22 cellular contexts compared by ENCODE assay signal in genomic region chr1:3480369-3480719, GRCh38. TPM values are rescaled to one million over a fixed set of nuclear protein-coding genes. Genes with fewer than 3 reads are reported as not detected.
DNase-seq lines count a peak whose midpoint lies in the region; ATAC-seq, FAIRE-seq and TF ChIP-seq lines count a peak whose summit lies in the region.
"Had no signal": no experiment of that assay in that cellular context is flagged by ENCODE, and none has a peak within 500 bp of the region (broad histone marks: within the 10 kb centered on the region; RNA-seq: fewer than 3 reads in every experiment).

No MANE protein-coding gene starts in this region.

- TF ChIP-seq RAD21 in HepG2 (CRISPR knock-in tag; IDR thresholded peaks at IDR 0.05), result no peak

- in situ Hi-C loops in HepG2 (cut with HindIII; ENCODE audit: extremely low pct_ligation_motif_present, low pct_unique_long_range_greater_than_20kb), result loop anchor here (5.0 kb wide), 2 partner anchors 38 to 142 kb away; no protein-coding TSS in a partner anchor

- H4K8ac ChIP-seq in neuronal stem cell (ENCODE audit: low read depth, low read length), result no peak overlapping the region

- WGBS in HepG2 (ENCODE audit: low lambda C conversion rate), result 15% methylated on average over 8 of the region's 21 CpGs
- WGBS in neuronal stem cell (ENCODE audit: extremely low coverage in 2 of 2, insufficient read length in 2 of 2, insufficient replicate concordance in 1 of 2), 2 donors, result no CpG with 5 or more reads among the region's 21 CpGs
- WGBS in gastroesophageal sphincter (ENCODE audit: low coverage in 1 of 2), 2 donors, result no CpG with 5 or more reads among the region's 21 CpGs

- no peak for TF ChIP-seq CTCF in RWPE1 (conservative IDR thresholded peaks at IDR 0.05; ENCODE audit: low read depth)
- TF ChIP-seq CTCF in HepG2 (CRISPR knock-in tag; IDR thresholded peaks at IDR 0.05), result peak; percentile 39
- TF ChIP-seq CTCF in gastroesophageal sphincter (IDR thresholded peaks at IDR 0.05), result no peak

- DNase-seq in RWPE1 (ENCODE audit: low spot score), result no peak
- peak; percentile 30 for DNase-seq in HepG2 (ENCODE audit: low spot score)
- no peak for DNase-seq in neuronal stem cell (ENCODE audit: low spot score)
- DNase-seq: Calu3, DMS79 treated with DMSO at 0.1 percent for 48 hours, NCI-H1048, NCI-H1417, NCI-H1694, NCI-H2081, NCI-H2227 treated with DMSO at 0.1 percent for 48 hours, NCI-H526 treated with DMSO at 0.1 percent for 48 hours, SHP77 treated with DMSO at 0.1 percent for 48 hours had no signal

- intact Hi-C loops in HepG2 (cut with micrococcal nuclease; ENCODE audit: unreplicated experiment), result no loop called here

- H2AK5ac ChIP-seq in neuronal stem cell (ENCODE audit: low read depth, low read length), result no peak overlapping the region

- peak overlapping the region; percentile 18 for H3K18ac ChIP-seq in neuronal stem cell (ENCODE audit: low read length)

- H3K4me2 ChIP-seq in BLaER1, result peak overlapping the region; percentile 71
- H3K4me2 ChIP-seq in HepG2 (ENCODE audit: low read depth, low read length), result no peak overlapping the region; the same call in 1 of the 2 replicates
- H3K4me2 ChIP-seq in neuronal stem cell (ENCODE audit: insufficient read depth, low read length, poor library complexity, severe bottlenecking), result no peak overlapping the region
- H3K4me2 ChIP-seq: KMS-11 had no signal

- H2BK12ac ChIP-seq in neuronal stem cell (ENCODE audit: low read length), result no peak overlapping the region

- peaks cover 25% of the 10 kb centered on the region for H3K27me3 ChIP-seq in BLaER1
- no peaks in the 10 kb centered on the region for H3K27me3 ChIP-seq in HepG2 (ENCODE audit: control insufficient read depth in 1 of 2, insufficient read depth in 2 of 2, low read length in 2 of 2)
- H3K27me3 ChIP-seq in neuronal stem cell (ENCODE audit: control insufficient read depth in 3 of 3, insufficient read depth in 3 of 3, low read depth in 1 of 3, low read length in 3 of 3), result no peaks in the 10 kb centered on the region
- peaks cover 59% of the 10 kb centered on the region for H3K27me3 ChIP-seq in gastroesophageal sphincter

- H3K4me3 ChIP-seq in BLaER1, result no peak overlapping the region
- no peak overlapping the region for H3K4me3 ChIP-seq in HepG2 (replicated peaks in 1 of 3; ENCODE audit: insufficient read depth in 1 of 3, low read depth in 2 of 3, low read length in 3 of 3)
- no peak overlapping the region for H3K4me3 ChIP-seq in neuronal stem cell (ENCODE audit: low read length in 2 of 2)
- no peak overlapping the region for H3K4me3 ChIP-seq in gastroesophageal sphincter

- no peak for TF ChIP-seq POLR2A in HepG2 (IDR thresholded peaks at IDR 0.05; ENCODE audit: insufficient read depth in 1 of 2, low read depth in 2 of 2, low read length in 2 of 2)
- no peak for TF ChIP-seq POLR2A in gastroesophageal sphincter (IDR thresholded peaks at IDR 0.05)

- H3K27ac ChIP-seq in BLaER1 (no peak overlapping the region), RWPE1 (peak overlapping the region; percentile 95), HepG2 (ENCODE audit: extremely low read length, insufficient read depth, low read length) (peak overlapping the region; percentile 58), neuronal stem cell (replicated peaks; ENCODE audit: low read length) (no peak overlapping the region), gastroesophageal sphincter (no peak overlapping the region)
- H3K27ac ChIP-seq: 22Rv1, KMS-11 had no signal

- ATAC-seq in HepG2, result peak; percentile 47
- no peak for ATAC-seq in HG02588 (IDR thresholded peaks at IDR 0.05; ENCODE audit: unreplicated experiment)
- ATAC-seq in gastroesophageal sphincter, result no peak
- ATAC-seq in HG02623 (IDR thresholded peaks at IDR 0.05; ENCODE audit: unreplicated experiment), result no peak
- ATAC-seq: HCT116 had no signal

- H3K9ac ChIP-seq in BLaER1 (no peak overlapping the region), HepG2 (ENCODE audit: insufficient read depth, low read depth, low read length) (0 out of 2 replicates have a peak overlapping the region, but pooled peaks have one; percentile 18), neuronal stem cell (ENCODE audit: low read depth, low read length, poor library complexity) (no peak overlapping the region)
- H3K9ac ChIP-seq: KMS-11 had no signal

- H3K23ac ChIP-seq in neuronal stem cell (ENCODE audit: low read depth, low read length, poor library complexity), result no peak overlapping the region

- no peak overlapping the region for H3K14ac ChIP-seq in neuronal stem cell (ENCODE audit: low read length)

- H3K4me1 ChIP-seq in BLaER1, result peaks cover 48% of the 10 kb centered on the region
- H3K4me1 ChIP-seq in HepG2 (ENCODE audit: insufficient read depth, low read length), result peaks cover 40% of the 10 kb centered on the region
- peaks cover 0 to 2% of the 10 kb centered on the region in 2 donors for H3K4me1 ChIP-seq in neuronal stem cell (ENCODE audit: control insufficient read depth in 2 of 2, insufficient read depth in 1 of 2, low read depth in 1 of 2, low read length in 2 of 2)
- no peaks in the 10 kb centered on the region for H3K4me1 ChIP-seq in gastroesophageal sphincter

- POLR2A ChIA-PET in RWPE1 (lab: Yijun Ruan, JAX; ENCODE audit: low non-redundant PET), result no interaction called here
- POLR2A ChIA-PET in HepG2 (lab: Yijun Ruan, JAX), result interaction anchor here (1.3 to 3.6 kb wide), 3 partner anchors 9 to 27 kb away, joined by 4 to 20 read pairs (median 19); no protein-coding TSS in a partner anchor

- peaks cover 1% of the 10 kb centered on the region for H3K79me1 ChIP-seq in neuronal stem cell (ENCODE audit: low read depth, low read length)

- no peaks in the 10 kb centered on the region for H3K36me3 ChIP-seq in BLaER1
- H3K36me3 ChIP-seq in HepG2 (replicated peaks in 1 of 2; ENCODE audit: control insufficient read depth in 1 of 2, insufficient read depth in 2 of 2, low read length in 2 of 2), result peaks cover 8 to 14% of the 10 kb centered on the region in 2 experiments; a peak in 3 of 5 replicates
- no peaks in the 10 kb centered on the region for H3K36me3 ChIP-seq in neuronal stem cell (replicated peaks in 1 of 2; ENCODE audit: control insufficient read depth in 2 of 2, insufficient read depth in 2 of 2, low read length in 2 of 2)
- no peaks in the 10 kb centered on the region for H3K36me3 ChIP-seq in gastroesophageal sphincter

- FAIRE-seq in HepG2 (lab: Jason Lieb, UNC), result no peak
- FAIRE-seq: GM12892, GM19239 had no signal

- H3K79me2 ChIP-seq in HepG2 (ENCODE audit: insufficient read depth, low read length), result no peaks in the 10 kb centered on the region

- no peak overlapping the region for H2BK120ac ChIP-seq in neuronal stem cell (ENCODE audit: low read depth, low read length)

- CTCF ChIA-PET in RWPE1 (lab: Yijun Ruan, JAX), result interaction anchor here (6.9 kb wide), 1 partner anchor 27 kb away, joined by 78 read pairs; no protein-coding TSS in a partner anchor
- CTCF ChIA-PET in HepG2 (lab: Yijun Ruan, JAX; ENCODE audit: low intra/inter-chr PET ratio, low total read pairs), result interaction anchor here (1.1 kb wide), 1 partner anchor 27 kb away, joined by 3 read pairs; no protein-coding TSS in a partner anchor

- H2BK5ac ChIP-seq in neuronal stem cell (ENCODE audit: low read length), result no peak overlapping the region

- no TSS peak for BruUV-seq in HepG2 (replicated peaks; lab: Mats Ljungman, UMichigan)

- TF ChIP-seq EP300 in HepG2 (IDR thresholded peaks at IDR 0.05; ENCODE audit: low read depth in 2 of 2, low read length in 2 of 2) (no peak), HepG2 (CRISPR knock-in tag; IDR thresholded peaks at IDR 0.05; ENCODE audit: borderline replicate concordance) (no peak), gastroesophageal sphincter (IDR thresholded peaks at IDR 0.05) (no peak)

- H3K9me3 ChIP-seq in BLaER1 (no peaks in the 10 kb centered on the region), HepG2 (ENCODE audit: low read length) (no peaks in the 10 kb centered on the region), neuronal stem cell (replicated peaks in 1 of 2; ENCODE audit: control insufficient read depth in 2 of 2, insufficient read depth in 1 of 2, low read depth in 1 of 2, low read length in 2 of 2) (peaks cover 0 to 8% of the 10 kb centered on the region in 2 donors), gastroesophageal sphincter (no peaks in the 10 kb centered on the region)

- H2AFZ ChIP-seq in HepG2 (ENCODE audit: low read length), result no peak overlapping the region
- H2AFZ ChIP-seq in neuronal stem cell (ENCODE audit: low read length), result no peak overlapping the region

- no peak overlapping the region for H3K4ac ChIP-seq in neuronal stem cell (ENCODE audit: low read length)

- no peak overlapping the region for H2BK15ac ChIP-seq in neuronal stem cell (ENCODE audit: low read length)

- H4K20me1 ChIP-seq in BLaER1 (peaks cover 53% of the 10 kb centered on the region), HepG2 (ENCODE audit: insufficient read depth, low read length) (no peaks in the 10 kb centered on the region)

- H4K91ac ChIP-seq in neuronal stem cell (ENCODE audit: low read depth, low read length, poor library complexity), result no peak overlapping the region

RNA-seq across cellular contexts. Expression of gene ARHGEF16, which starts 25.9 kb away (rescaled TPM):
- total RNA-seq in HepG2 (2016; rRNA removed; fragmentation: Illumina TruSeq; extraction: Trizol) (15.9 and 20.3 TPM in 2 replicates), gastroesophageal sphincter (1 to 10 TPM in 1 of 4 donors, under 1 TPM in 3; 0.54 to 2.3 (median 0.87) TPM)
- 6.0 and 6.6 TPM in 2 replicates for total RNA-seq in HepG2 (2016; cell fraction: cytosol; rRNA removed; fragmentation: Illumina TruSeq; extraction: Trizol; ENCODE audit: low read depth)
- total RNA-seq in HepG2 (2016; cell fraction: insoluble cytoplasmic fraction; rRNA removed; fragmentation: Illumina TruSeq; extraction: Trizol), result 14.5 and 24.2 TPM in 2 replicates
- total RNA-seq in HepG2 (2016; cell fraction: membrane; rRNA removed; fragmentation: Illumina TruSeq; extraction: Trizol), result 7.4 and 7.6 TPM in 2 replicates
- 21.4 and 22.0 TPM in 2 replicates for total RNA-seq in HepG2 (2016; cell fraction: nucleus; rRNA removed; fragmentation: Illumina TruSeq; extraction: Trizol)
- 39.9 and 59.7 TPM in 2 replicates for polyA plus RNA-seq in HepG2 (2011; rRNA removed)
- 23.3 and 35.8 TPM in 2 replicates for polyA plus RNA-seq in HepG2 (2011; cell fraction: cytosol; rRNA removed)
- 382 and 454 TPM in 2 replicates for polyA plus RNA-seq in HepG2 (2011; cell fraction: nucleus; rRNA removed)
- 19.7 and 28.0 TPM in 2 replicates for polyA plus RNA-seq in HepG2 (2012)
- polyA plus RNA-seq in HepG2 (2016; cell fraction: cytosol; fragmentation: Illumina TruSeq; extraction: Trizol; ENCODE audit: low read depth), result 2.5 and 2.8 TPM in 2 replicates
- 12.5 and 17.8 TPM in 2 replicates for polyA plus RNA-seq in HepG2 (2016; cell fraction: insoluble cytoplasmic fraction; fragmentation: Illumina TruSeq; extraction: Trizol; ENCODE audit: low read depth)
- polyA plus RNA-seq in HepG2 (2016; cell fraction: membrane; fragmentation: Illumina TruSeq; extraction: Trizol; ENCODE audit: low read depth), result 4.2 and 4.8 TPM in 2 replicates
- 58.7 and 59.2 TPM in 2 replicates for polyA plus RNA-seq in HepG2 (2016; cell fraction: nucleus; fragmentation: Illumina TruSeq; extraction: Trizol; ENCODE audit: insufficient read depth, low read depth)
- polyA minus RNA-seq in HepG2 (2011; rRNA and poly(A)+ RNA removed; ENCODE audit: low replicate concordance), result 30.5 and 69.1 TPM in 2 replicates
- polyA minus RNA-seq in HepG2 (2011; cell fraction: cytosol; rRNA and poly(A)+ RNA removed), result 13.4 and 17.4 TPM in 2 replicates
- 38.4 and 41.6 TPM in 2 replicates for polyA minus RNA-seq in HepG2 (2011; cell fraction: nucleus; rRNA and poly(A)+ RNA removed)
- 1.5 TPM for polyA plus RNA-seq in neuronal stem cell (2013, experiment 1 of 2)
- polyA plus RNA-seq in neuronal stem cell (2013, experiment 2 of 2), result 1.4 TPM
- polyA plus RNA-seq: IgD-negative memory B cell had no signal

Comparison
In these comparisons a context has a peak if more than half of its experiments do, and no peak if none do; other contexts are left out.
1. H3K27ac ChIP-seq: peak in RWPE1 (single experiment) and HepG2 (single experiment); none in BLaER1 (single experiment), neuronal stem cell (single experiment) and gastroesophageal sphincter (0 of 4).